ENCODE assay signal across 1 cellular context in the genomic region with DNA sequence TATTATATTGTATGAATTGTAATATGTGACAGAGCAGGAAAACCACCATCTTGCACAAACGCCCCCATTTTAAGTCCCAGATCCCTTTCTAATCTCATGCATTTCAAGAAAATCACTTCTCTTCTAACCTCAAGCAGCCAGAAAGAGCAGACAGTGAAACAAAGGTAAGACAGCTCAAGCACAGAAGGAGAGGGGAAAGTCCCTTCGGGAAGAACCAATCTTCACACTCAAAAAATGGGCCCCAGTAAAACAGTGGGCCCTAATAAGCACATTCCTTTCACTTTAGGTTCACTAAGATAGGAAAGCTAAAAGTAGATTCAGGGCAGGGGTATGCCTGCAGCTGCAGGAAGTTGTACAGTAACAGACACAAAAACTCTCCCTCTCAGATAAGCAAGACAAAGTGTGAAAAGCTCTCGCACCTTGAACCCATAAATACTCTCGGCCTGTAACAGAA.
TF ChIP-seq lines count a peak whose summit lies in the region.

No MANE protein-coding gene starts in this region.

TF ChIP-seq in GM12878, 131 proteins besides CTCF, POLR2A, EP300 and RAD21 (continued from another document and continues in another):
- TF ChIP-seq, protein P1, sequence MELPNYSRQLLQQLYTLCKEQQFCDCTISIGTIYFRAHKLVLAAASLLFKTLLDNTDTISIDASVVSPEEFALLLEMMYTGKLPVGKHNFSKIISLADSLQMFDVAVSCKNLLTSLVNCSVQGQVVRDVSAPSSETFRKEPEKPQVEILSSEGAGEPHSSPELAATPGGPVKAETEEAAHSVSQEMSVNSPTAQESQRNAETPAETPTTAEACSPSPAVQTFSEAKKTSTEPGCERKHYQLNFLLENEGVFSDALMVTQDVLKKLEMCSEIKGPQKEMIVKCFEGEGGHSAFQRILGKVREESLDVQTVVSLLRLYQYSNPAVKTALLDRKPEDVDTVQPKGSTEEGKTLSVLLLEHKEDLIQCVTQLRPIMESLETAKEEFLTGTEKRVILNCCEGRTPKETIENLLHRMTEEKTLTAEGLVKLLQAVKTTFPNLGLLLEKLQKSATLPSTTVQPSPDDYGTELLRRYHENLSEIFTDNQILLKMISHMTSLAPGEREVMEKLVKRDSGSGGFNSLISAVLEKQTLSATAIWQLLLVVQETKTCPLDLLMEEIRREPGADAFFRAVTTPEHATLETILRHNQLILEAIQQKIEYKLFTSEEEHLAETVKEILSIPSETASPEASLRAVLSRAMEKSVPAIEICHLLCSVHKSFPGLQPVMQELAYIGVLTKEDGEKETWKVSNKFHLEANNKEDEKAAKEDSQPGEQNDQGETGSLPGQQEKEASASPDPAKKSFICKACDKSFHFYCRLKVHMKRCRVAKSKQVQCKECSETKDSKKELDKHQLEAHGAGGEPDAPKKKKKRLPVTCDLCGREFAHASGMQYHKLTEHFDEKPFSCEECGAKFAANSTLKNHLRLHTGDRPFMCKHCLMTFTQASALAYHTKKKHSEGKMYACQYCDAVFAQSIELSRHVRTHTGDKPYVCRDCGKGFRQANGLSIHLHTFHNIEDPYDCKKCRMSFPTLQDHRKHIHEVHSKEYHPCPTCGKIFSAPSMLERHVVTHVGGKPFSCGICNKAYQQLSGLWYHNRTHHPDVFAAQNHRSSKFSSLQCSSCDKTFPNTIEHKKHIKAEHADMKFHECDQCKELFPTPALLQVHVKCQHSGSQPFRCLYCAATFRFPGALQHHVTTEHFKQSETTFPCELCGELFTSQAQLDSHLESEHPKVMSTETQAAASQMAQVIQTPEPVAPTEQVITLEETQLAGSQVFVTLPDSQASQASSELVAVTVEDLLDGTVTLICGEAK (IDR thresholded peaks at IDR 0.05; ENCODE audit: borderline replicate concordance): no peak; the same call in 1 of the 2 replicates
- no peak for TF ChIP-seq SREBF1 (IDR thresholded peaks at IDR 0.05; ENCODE audit: low read length)
- TF ChIP-seq CEBPB (IDR thresholded peaks at IDR 0.05; ENCODE audit: borderline replicate concordance in 1 of 2, low read depth in 2 of 2, low read length in 2 of 2): no peak
- peak; percentile 61; the same call in 1 of the 2 replicates for TF ChIP-seq SPI1 (IDR thresholded peaks at IDR 0.05; ENCODE audit: borderline replicate concordance, insufficient read depth, low read depth, low read length)
- no peak for TF ChIP-seq TBL1XR1 (IDR thresholded peaks at IDR 0.05; ENCODE audit: low read depth, low read length)
- TF ChIP-seq ZSCAN29 (IDR thresholded peaks at IDR 0.05): no peak
- peak; percentile 79; the same call in 1 of the 2 replicates for TF ChIP-seq SMARCA5 (IDR thresholded peaks at IDR 0.05)
- TF ChIP-seq SMAD5 (IDR thresholded peaks at IDR 0.05; ENCODE audit: low read depth): no peak
- peak; percentile 78 for TF ChIP-seq YY1 (IDR thresholded peaks at IDR 0.05; ENCODE audit: low read depth, low read length)
- no peak for TF ChIP-seq YBX1 (IDR thresholded peaks at IDR 0.05)
- no peak for TF ChIP-seq TARDBP (IDR thresholded peaks at IDR 0.05; ENCODE audit: borderline replicate concordance)
- no peak for TF ChIP-seq RELA (IDR thresholded peaks at IDR 0.05; ENCODE audit: borderline replicate concordance, partially characterized antibody)
- peak; percentile 76 for TF ChIP-seq DPF2 (IDR thresholded peaks at IDR 0.05)
- TF ChIP-seq NFXL1 (IDR thresholded peaks at IDR 0.05; ENCODE audit: borderline replicate concordance): no peak
- TF ChIP-seq HDGF (IDR thresholded peaks at IDR 0.05): no peak
- TF ChIP-seq ZNF274 (IDR thresholded peaks at IDR 0.05; ENCODE audit: insufficient read depth, insufficient read length): no peak
- TF ChIP-seq HCFC1 (IDR thresholded peaks at IDR 0.05; ENCODE audit: low read length): no peak
- TF ChIP-seq, protein P2, sequence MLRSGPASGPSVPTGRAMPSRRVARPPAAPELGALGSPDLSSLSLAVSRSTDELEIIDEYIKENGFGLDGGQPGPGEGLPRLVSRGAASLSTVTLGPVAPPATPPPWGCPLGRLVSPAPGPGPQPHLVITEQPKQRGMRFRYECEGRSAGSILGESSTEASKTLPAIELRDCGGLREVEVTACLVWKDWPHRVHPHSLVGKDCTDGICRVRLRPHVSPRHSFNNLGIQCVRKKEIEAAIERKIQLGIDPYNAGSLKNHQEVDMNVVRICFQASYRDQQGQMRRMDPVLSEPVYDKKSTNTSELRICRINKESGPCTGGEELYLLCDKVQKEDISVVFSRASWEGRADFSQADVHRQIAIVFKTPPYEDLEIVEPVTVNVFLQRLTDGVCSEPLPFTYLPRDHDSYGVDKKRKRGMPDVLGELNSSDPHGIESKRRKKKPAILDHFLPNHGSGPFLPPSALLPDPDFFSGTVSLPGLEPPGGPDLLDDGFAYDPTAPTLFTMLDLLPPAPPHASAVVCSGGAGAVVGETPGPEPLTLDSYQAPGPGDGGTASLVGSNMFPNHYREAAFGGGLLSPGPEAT (IDR thresholded peaks at IDR 0.05; ENCODE audit: low read depth): peak; percentile 97
- no peak for TF ChIP-seq KLF5 (IDR thresholded peaks at IDR 0.05; ENCODE audit: partially characterized antibody)
- TF ChIP-seq ESRRA (IDR thresholded peaks at IDR 0.05; ENCODE audit: low read length): no peak
- TF ChIP-seq SUPT20H (IDR thresholded peaks at IDR 0.05; ENCODE audit: borderline replicate concordance, control insufficient read depth, low read depth, low read length): no peak
- TF ChIP-seq ETV6 (conservative IDR thresholded peaks at IDR 0.05 in 1 of 2, IDR thresholded peaks at IDR 0.05 in 1 of 2; ENCODE audit: borderline replicate concordance in 1 of 2, low read depth in 1 of 2): no peak
- no peak for TF ChIP-seq WRNIP1 (IDR thresholded peaks at IDR 0.05; ENCODE audit: borderline replicate concordance, low read depth, low read length)
- TF ChIP-seq, protein P3, sequence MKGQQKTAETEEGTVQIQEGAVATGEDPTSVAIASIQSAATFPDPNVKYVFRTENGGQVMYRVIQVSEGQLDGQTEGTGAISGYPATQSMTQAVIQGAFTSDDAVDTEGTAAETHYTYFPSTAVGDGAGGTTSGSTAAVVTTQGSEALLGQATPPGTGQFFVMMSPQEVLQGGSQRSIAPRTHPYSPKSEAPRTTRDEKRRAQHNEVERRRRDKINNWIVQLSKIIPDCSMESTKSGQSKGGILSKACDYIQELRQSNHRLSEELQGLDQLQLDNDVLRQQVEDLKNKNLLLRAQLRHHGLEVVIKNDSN (IDR thresholded peaks at IDR 0.05; ENCODE audit: borderline replicate concordance, extremely low read length, insufficient read depth, low read depth, low read length): no peak
- TF ChIP-seq, protein P4, sequence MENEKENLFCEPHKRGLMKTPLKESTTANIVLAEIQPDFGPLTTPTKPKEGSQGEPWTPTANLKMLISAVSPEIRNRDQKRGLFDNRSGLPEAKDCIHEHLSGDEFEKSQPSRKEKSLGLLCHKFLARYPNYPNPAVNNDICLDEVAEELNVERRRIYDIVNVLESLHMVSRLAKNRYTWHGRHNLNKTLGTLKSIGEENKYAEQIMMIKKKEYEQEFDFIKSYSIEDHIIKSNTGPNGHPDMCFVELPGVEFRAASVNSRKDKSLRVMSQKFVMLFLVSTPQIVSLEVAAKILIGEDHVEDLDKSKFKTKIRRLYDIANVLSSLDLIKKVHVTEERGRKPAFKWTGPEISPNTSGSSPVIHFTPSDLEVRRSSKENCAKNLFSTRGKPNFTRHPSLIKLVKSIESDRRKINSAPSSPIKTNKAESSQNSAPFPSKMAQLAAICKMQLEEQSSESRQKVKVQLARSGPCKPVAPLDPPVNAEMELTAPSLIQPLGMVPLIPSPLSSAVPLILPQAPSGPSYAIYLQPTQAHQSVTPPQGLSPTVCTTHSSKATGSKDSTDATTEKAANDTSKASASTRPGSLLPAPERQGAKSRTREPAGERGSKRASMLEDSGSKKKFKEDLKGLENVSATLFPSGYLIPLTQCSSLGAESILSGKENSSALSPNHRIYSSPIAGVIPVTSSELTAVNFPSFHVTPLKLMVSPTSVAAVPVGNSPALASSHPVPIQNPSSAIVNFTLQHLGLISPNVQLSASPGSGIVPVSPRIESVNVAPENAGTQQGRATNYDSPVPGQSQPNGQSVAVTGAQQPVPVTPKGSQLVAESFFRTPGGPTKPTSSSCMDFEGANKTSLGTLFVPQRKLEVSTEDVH (IDR thresholded peaks at IDR 0.05; ENCODE audit: low read depth, partially characterized antibody): no peak
- no peak for TF ChIP-seq PAX8 (IDR thresholded peaks at IDR 0.05)
- TF ChIP-seq CBX3 (IDR thresholded peaks at IDR 0.05; ENCODE audit: borderline replicate concordance, low read depth): no peak
- TF ChIP-seq ZBED1 (IDR thresholded peaks at IDR 0.05; ENCODE audit: borderline replicate concordance): no peak
- TF ChIP-seq, protein P5, sequence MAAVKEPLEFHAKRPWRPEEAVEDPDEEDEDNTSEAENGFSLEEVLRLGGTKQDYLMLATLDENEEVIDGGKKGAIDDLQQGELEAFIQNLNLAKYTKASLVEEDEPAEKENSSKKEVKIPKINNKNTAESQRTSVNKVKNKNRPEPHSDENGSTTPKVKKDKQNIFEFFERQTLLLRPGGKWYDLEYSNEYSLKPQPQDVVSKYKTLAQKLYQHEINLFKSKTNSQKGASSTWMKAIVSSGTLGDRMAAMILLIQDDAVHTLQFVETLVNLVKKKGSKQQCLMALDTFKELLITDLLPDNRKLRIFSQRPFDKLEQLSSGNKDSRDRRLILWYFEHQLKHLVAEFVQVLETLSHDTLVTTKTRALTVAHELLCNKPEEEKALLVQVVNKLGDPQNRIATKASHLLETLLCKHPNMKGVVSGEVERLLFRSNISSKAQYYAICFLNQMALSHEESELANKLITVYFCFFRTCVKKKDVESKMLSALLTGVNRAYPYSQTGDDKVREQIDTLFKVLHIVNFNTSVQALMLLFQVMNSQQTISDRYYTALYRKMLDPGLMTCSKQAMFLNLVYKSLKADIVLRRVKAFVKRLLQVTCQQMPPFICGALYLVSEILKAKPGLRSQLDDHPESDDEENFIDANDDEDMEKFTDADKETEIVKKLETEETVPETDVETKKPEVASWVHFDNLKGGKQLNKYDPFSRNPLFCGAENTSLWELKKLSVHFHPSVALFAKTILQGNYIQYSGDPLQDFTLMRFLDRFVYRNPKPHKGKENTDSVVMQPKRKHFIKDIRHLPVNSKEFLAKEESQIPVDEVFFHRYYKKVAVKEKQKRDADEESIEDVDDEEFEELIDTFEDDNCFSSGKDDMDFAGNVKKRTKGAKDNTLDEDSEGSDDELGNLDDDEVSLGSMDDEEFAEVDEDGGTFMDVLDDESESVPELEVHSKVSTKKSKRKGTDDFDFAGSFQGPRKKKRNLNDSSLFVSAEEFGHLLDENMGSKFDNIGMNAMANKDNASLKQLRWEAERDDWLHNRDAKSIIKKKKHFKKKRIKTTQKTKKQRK (IDR thresholded peaks at IDR 0.05; ENCODE audit: low read depth, low read length): no peak
- TF ChIP-seq BACH1 (IDR thresholded peaks at IDR 0.05; ENCODE audit: borderline replicate concordance): no peak
- TF ChIP-seq, protein P6, sequence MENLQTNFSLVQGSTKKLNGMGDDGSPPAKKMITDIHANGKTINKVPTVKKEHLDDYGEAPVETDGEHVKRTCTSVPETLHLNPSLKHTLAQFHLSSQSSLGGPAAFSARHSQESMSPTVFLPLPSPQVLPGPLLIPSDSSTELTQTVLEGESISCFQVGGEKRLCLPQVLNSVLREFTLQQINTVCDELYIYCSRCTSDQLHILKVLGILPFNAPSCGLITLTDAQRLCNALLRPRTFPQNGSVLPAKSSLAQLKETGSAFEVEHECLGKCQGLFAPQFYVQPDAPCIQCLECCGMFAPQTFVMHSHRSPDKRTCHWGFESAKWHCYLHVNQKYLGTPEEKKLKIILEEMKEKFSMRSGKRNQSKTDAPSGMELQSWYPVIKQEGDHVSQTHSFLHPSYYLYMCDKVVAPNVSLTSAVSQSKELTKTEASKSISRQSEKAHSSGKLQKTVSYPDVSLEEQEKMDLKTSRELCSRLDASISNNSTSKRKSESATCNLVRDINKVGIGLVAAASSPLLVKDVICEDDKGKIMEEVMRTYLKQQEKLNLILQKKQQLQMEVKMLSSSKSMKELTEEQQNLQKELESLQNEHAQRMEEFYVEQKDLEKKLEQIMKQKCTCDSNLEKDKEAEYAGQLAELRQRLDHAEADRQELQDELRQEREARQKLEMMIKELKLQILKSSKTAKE (IDR thresholded peaks at IDR 0.05; ENCODE audit: low read depth, poor library complexity, severe bottlenecking): peak; percentile 92
- TF ChIP-seq TCF3 (IDR thresholded peaks at IDR 0.05; ENCODE audit: borderline replicate concordance, insufficient read depth, low read depth, low read length): no peak
- TF ChIP-seq, protein P7, sequence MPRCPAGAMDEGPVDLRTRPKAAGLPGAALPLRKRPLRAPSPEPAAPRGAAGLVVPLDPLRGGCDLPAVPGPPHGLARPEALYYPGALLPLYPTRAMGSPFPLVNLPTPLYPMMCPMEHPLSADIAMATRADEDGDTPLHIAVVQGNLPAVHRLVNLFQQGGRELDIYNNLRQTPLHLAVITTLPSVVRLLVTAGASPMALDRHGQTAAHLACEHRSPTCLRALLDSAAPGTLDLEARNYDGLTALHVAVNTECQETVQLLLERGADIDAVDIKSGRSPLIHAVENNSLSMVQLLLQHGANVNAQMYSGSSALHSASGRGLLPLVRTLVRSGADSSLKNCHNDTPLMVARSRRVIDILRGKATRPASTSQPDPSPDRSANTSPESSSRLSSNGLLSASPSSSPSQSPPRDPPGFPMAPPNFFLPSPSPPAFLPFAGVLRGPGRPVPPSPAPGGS (IDR thresholded peaks at IDR 0.05; ENCODE audit: borderline replicate concordance, insufficient read depth, low read depth, low read length, poor library complexity, severe bottlenecking): no peak
- no peak for TF ChIP-seq ZNF622 (IDR thresholded peaks at IDR 0.05)
- TF ChIP-seq, protein P8, sequence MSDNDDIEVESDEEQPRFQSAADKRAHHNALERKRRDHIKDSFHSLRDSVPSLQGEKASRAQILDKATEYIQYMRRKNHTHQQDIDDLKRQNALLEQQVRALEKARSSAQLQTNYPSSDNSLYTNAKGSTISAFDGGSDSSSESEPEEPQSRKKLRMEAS (IDR thresholded peaks at IDR 0.05; ENCODE audit: low read depth, low read length): no peak
- TF ChIP-seq, protein P9, sequence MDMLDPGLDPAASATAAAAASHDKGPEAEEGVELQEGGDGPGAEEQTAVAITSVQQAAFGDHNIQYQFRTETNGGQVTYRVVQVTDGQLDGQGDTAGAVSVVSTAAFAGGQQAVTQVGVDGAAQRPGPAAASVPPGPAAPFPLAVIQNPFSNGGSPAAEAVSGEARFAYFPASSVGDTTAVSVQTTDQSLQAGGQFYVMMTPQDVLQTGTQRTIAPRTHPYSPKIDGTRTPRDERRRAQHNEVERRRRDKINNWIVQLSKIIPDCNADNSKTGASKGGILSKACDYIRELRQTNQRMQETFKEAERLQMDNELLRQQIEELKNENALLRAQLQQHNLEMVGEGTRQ (IDR thresholded peaks at IDR 0.05; ENCODE audit: borderline replicate concordance, low read depth, low read length): no peak
- TF ChIP-seq, protein P10, sequence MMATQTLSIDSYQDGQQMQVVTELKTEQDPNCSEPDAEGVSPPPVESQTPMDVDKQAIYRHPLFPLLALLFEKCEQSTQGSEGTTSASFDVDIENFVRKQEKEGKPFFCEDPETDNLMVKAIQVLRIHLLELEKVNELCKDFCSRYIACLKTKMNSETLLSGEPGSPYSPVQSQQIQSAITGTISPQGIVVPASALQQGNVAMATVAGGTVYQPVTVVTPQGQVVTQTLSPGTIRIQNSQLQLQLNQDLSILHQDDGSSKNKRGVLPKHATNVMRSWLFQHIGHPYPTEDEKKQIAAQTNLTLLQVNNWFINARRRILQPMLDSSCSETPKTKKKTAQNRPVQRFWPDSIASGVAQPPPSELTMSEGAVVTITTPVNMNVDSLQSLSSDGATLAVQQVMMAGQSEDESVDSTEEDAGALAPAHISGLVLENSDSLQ (IDR thresholded peaks at IDR 0.05): no peak
- peak; percentile 80 for TF ChIP-seq MEF2B (IDR thresholded peaks at IDR 0.05; ENCODE audit: partially characterized antibody, poor library complexity, severe bottlenecking)
- TF ChIP-seq TCF7 (IDR thresholded peaks at IDR 0.05; ENCODE audit: borderline replicate concordance): no peak
